9 cellular contexts compared by ENCODE assay signal in the genomic region with DNA sequence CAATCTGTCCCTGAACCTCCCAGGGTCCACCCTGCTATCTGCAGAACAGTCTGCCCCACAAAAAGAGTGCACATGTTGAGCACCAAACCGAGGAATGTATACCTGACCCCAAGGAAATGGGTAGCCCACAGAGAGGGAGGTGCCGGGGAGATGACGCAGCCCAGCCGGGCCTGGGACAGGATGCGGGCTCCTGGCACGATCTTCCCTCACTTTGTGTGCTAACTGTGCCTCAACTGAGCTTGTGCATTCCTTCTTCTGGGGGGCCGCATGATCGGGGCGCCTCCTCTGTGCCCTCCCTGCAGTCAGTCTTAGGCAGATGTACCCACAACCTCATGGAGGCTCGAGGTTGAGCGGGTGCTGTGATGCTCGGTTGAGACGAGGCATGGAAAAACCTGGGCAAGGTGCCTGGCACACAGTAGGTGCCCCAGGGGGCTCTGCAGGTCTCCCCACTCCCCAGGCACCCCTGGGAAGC. TPM values are rescaled to one million over a fixed set of nuclear protein-coding genes. Genes with fewer than 3 reads are reported as not detected.
A peak's percentile ranks its signal among the peaks of the same experiment; 100 is the strongest.
DNase-seq lines count a peak whose midpoint lies in the region; ATAC-seq, FAIRE-seq and TF ChIP-seq lines count a peak whose summit lies in the region.
"Had no signal": no experiment of that assay in that cellular context is flagged by ENCODE, and none has a peak within 500 bp of the region (broad histone marks: within the 10 kb centered on the region; RNA-seq: fewer than 3 reads in every experiment).

No MANE protein-coding gene starts in this region.

- H3K27me3 ChIP-seq in right lobe of liver (no peaks in the 10 kb centered on the region), HepG2 (ENCODE audit: control insufficient read depth in 1 of 2, insufficient read depth in 2 of 2, low read length in 2 of 2) (peaks cover 2 to 9% of the 10 kb centered on the region in 2 experiments; a peak in 3 of 5 replicates), keratinocyte (ENCODE audit: control insufficient read depth, extremely low read depth, insufficient read depth, low read length) (peaks cover 9% of the 10 kb centered on the region), uterus (peaks cover 1 to 9% of the 10 kb centered on the region in 2 donors), small intestine (ENCODE audit: control insufficient read depth in 2 of 2, insufficient read depth in 2 of 2, low read length in 2 of 2) (peaks cover 3 to 6% of the 10 kb centered on the region in 2 donors)

- POLR2A ChIA-PET in HepG2 (lab: Yijun Ruan, JAX): no interaction called here

- no peak for TF ChIP-seq CTCF in right lobe of liver (IDR thresholded peaks at IDR 0.05)
- no peak for TF ChIP-seq CTCF in HepG2 (CRISPR knock-in tag; IDR thresholded peaks at IDR 0.05)
- TF ChIP-seq CTCF in keratinocyte (optimal IDR thresholded peaks at IDR 0.05 in 1 of 3, IDR thresholded peaks at IDR 0.05 in 1 of 3, conservative IDR thresholded peaks at IDR 0.05 in 1 of 3; ENCODE audit: extremely low read depth in 1 of 3, insufficient read depth in 2 of 3, low read length in 3 of 3): no peak
- TF ChIP-seq CTCF in uterus (IDR thresholded peaks at IDR 0.05): no peak

- DNase-seq in right lobe of liver: peak in 2 of 3 donors; percentile 25 to 52
- DNase-seq in HepG2 (ENCODE audit: low spot score): no peak
- no peak for DNase-seq in activated naive CD8-positive, alpha-beta T cell treated with anti-CD3 and anti-CD28 coated beads, Interleukin-2, amount 50 U/mL, for 24 hours
- peak; percentile 57 for DNase-seq in keratinocyte (ENCODE audit: low read depth, low spot score)
- DNase-seq in uterus: no peak
- no peak for DNase-seq in small intestine
- DNase-seq: NCI-H2029 had no signal

- CTCF ChIA-PET in HepG2 (lab: Yijun Ruan, JAX; ENCODE audit: low intra/inter-chr PET ratio, low total read pairs): no interaction called here

- H3K4me2 ChIP-seq in HepG2 (ENCODE audit: low read depth, low read length) (no peak overlapping the region; the same call in 1 of the 2 replicates), keratinocyte (ENCODE audit: control insufficient read depth, extremely low read depth, insufficient read depth, low read depth, low read length) (peak overlapping the region; percentile 86)

- H3K36me3 ChIP-seq in right lobe of liver: no peaks in the 10 kb centered on the region
- H3K36me3 ChIP-seq in HepG2 (replicated peaks in 1 of 2; ENCODE audit: control insufficient read depth in 1 of 2, insufficient read depth in 2 of 2, low read length in 2 of 2): no peaks in the 10 kb centered on the region
- peaks cover 5 to 20% of the 10 kb centered on the region in 2 experiments for H3K36me3 ChIP-seq in keratinocyte (ENCODE audit: control insufficient read depth in 2 of 2, extremely low read depth in 1 of 2, insufficient read depth in 2 of 2, low read length in 2 of 2)
- H3K36me3 ChIP-seq in uterus: no peaks in the 10 kb centered on the region
- H3K36me3 ChIP-seq in small intestine (ENCODE audit: control insufficient read depth in 2 of 2, insufficient read depth in 2 of 2, low read length in 2 of 2): no peaks in the 10 kb centered on the region

- ATAC-seq in right lobe of liver (no peak), HepG2 (no peak), GM21825 (IDR thresholded peaks at IDR 0.05; ENCODE audit: unreplicated experiment) (no peak), HG02678 (IDR thresholded peaks at IDR 0.05; ENCODE audit: unreplicated experiment) (no peak)
- peak; percentile 20 for ATAC-seq in activated naive CD8-positive, alpha-beta T cell treated with anti-CD3 and anti-CD28 coated beads, Interleukin-2, amount 50 U/mL, for 24 hours

- H4K20me1 ChIP-seq in HepG2 (ENCODE audit: insufficient read depth, low read length) (no peaks in the 10 kb centered on the region), keratinocyte (ENCODE audit: control insufficient read depth, extremely low read depth, insufficient read depth, low read length) (peaks cover 7% of the 10 kb centered on the region)

- H3K9ac ChIP-seq in HepG2 (ENCODE audit: insufficient read depth, low read depth, low read length) (no peak overlapping the region), keratinocyte (ENCODE audit: control insufficient read depth, extremely low read depth, insufficient read depth, low read length) (peak overlapping the region; percentile 79)

- BruUV-seq in HepG2 (replicated peaks; lab: Mats Ljungman, UMichigan): no TSS peak

- intact Hi-C loops in right lobe of liver (cut with DNase I): loop anchor here in 1 of 2 donors (10.0 kb wide), 1 partner anchor 46 kb away; no protein-coding TSS in a partner anchor
- intact Hi-C loops in HepG2 (cut with micrococcal nuclease; ENCODE audit: unreplicated experiment): no loop called here
- intact Hi-C loops in uterus (cut with DNase I; ENCODE audit: low total_unique reads): no loop called here

- in situ Hi-C loops in HepG2 (cut with HindIII; ENCODE audit: extremely low pct_ligation_motif_present, low pct_unique_long_range_greater_than_20kb): loop anchor here (5.0 kb wide), 1 partner anchor 48 kb away; no protein-coding TSS in a partner anchor

- peaks cover 32% of the 10 kb centered on the region for H3K4me1 Mint-ChIP-seq in activated naive CD8-positive, alpha-beta T cell treated with anti-CD3 and anti-CD28 coated beads, Interleukin-2, amount 50 U/mL, for 24 hours

- H3K4me3 ChIP-seq in right lobe of liver (no peak overlapping the region), HepG2 (replicated peaks in 1 of 3; ENCODE audit: insufficient read depth in 1 of 3, low read depth in 2 of 3, low read length in 3 of 3) (peak overlapping the region in 1 of 3 experiments; percentile 18; a peak in 1 of 6 replicates), keratinocyte (ENCODE audit: control insufficient read depth in 2 of 3, extremely low read depth in 1 of 3, insufficient read depth in 2 of 3, low read depth in 1 of 3, low read length in 3 of 3) (peak overlapping the region; percentile 17 to 80 (median 74)), uterus (no peak overlapping the region), small intestine (ENCODE audit: low read depth in 1 of 2, low read length in 2 of 2) (peak overlapping the region in 1 of 2 donors; percentile 12)

- H3K27ac Mint-ChIP-seq in activated naive CD8-positive, alpha-beta T cell treated with anti-CD3 and anti-CD28 coated beads, Interleukin-2, amount 50 U/mL, for 24 hours: no peak overlapping the region

- H3K79me2 ChIP-seq in HepG2 (ENCODE audit: insufficient read depth, low read length) (no peaks in the 10 kb centered on the region), keratinocyte (ENCODE audit: control insufficient read depth, insufficient read depth, low read length) (peaks cover 24% of the 10 kb centered on the region)

- FAIRE-seq in HepG2 (lab: Jason Lieb, UNC): no peak
- peak; percentile 96 for FAIRE-seq in keratinocyte (lab: Jason Lieb, UNC)
- FAIRE-seq in small intestine (lab: Jason Lieb, UNC): no peak

- H3K27ac ChIP-seq in right lobe of liver: no peak overlapping the region
- H3K27ac ChIP-seq in HepG2 (ENCODE audit: extremely low read length, insufficient read depth, low read length): no peak overlapping the region
- H3K27ac ChIP-seq in keratinocyte (ENCODE audit: control insufficient read depth, insufficient read depth, low read length): peak overlapping the region; percentile 81
- H3K27ac ChIP-seq in uterus: peak overlapping the region; percentile 78 to 80
- H3K27ac ChIP-seq in small intestine (ENCODE audit: low read depth in 1 of 2, low read length in 1 of 2): peak overlapping the region in 1 of 2 donors; percentile 61

- H2AFZ ChIP-seq in HepG2 (ENCODE audit: low read length): no peak overlapping the region
- H2AFZ ChIP-seq in keratinocyte (ENCODE audit: control insufficient read depth, low read length): no peak overlapping the region

- H3K36me3 Mint-ChIP-seq in activated naive CD8-positive, alpha-beta T cell treated with anti-CD3 and anti-CD28 coated beads, Interleukin-2, amount 50 U/mL, for 24 hours (ENCODE audit: low read depth): no peaks in the 10 kb centered on the region

- no peak overlapping the region for H3K4me3 Mint-ChIP-seq in activated naive CD8-positive, alpha-beta T cell treated with anti-CD3 and anti-CD28 coated beads, Interleukin-2, amount 50 U/mL, for 24 hours

- TF ChIP-seq POLR2A in right lobe of liver (IDR thresholded peaks at IDR 0.05) (no peak), HepG2 (IDR thresholded peaks at IDR 0.05; ENCODE audit: insufficient read depth in 1 of 2, low read depth in 2 of 2, low read length in 2 of 2) (no peak), uterus (IDR thresholded peaks at IDR 0.05) (no peak)

- TF ChIP-seq EP300 in HepG2 (IDR thresholded peaks at IDR 0.05; ENCODE audit: low read depth in 2 of 2, low read length in 2 of 2) (no peak), HepG2 (CRISPR knock-in tag; IDR thresholded peaks at IDR 0.05; ENCODE audit: borderline replicate concordance) (no peak)

- H3K9me3 Mint-ChIP-seq in activated naive CD8-positive, alpha-beta T cell treated with anti-CD3 and anti-CD28 coated beads, Interleukin-2, amount 50 U/mL, for 24 hours: no peaks in the 10 kb centered on the region

- no CpG with 5 or more reads among the region's 13 CpGs for WGBS in right lobe of liver (ENCODE audit: insufficient coverage, low coverage, low lambda C conversion rate, missing lambda C conversion rate)
- 68% methylated on average over 11 of the region's 13 CpGs for WGBS in HepG2 (ENCODE audit: low lambda C conversion rate)
- WGBS in small intestine, 3 donors: 55 to 56% (median 56%) methylated on average over 11 to 13 of the region's 13 CpGs

- H3K27me3 Mint-ChIP-seq in activated naive CD8-positive, alpha-beta T cell treated with anti-CD3 and anti-CD28 coated beads, Interleukin-2, amount 50 U/mL, for 24 hours: peaks cover 41% of the 10 kb centered on the region

- TF ChIP-seq RAD21 in HepG2 (CRISPR knock-in tag; IDR thresholded peaks at IDR 0.05): no peak

- H3K9me3 ChIP-seq in right lobe of liver: no peaks in the 10 kb centered on the region
- H3K9me3 ChIP-seq in HepG2 (ENCODE audit: low read length): no peaks in the 10 kb centered on the region
- no peaks in the 10 kb centered on the region for H3K9me3 ChIP-seq in keratinocyte (ENCODE audit: control insufficient read depth, low read depth, low read length)
- H3K9me3 ChIP-seq in uterus: no peaks in the 10 kb centered on the region
- H3K9me3 ChIP-seq in small intestine (ENCODE audit: control insufficient read depth, low read depth): no peaks in the 10 kb centered on the region

- dilution Hi-C loops in keratinocyte (cut with MboI; ENCODE audit: extremely low pct_ligation_motif_present, low sequenced_read_pairs): no loop called here

- no peaks in the 10 kb centered on the region for H3K9me1 ChIP-seq in keratinocyte (ENCODE audit: control insufficient read depth, extremely low read depth, insufficient read depth, low read length)

- H3K4me1 ChIP-seq in right lobe of liver (peaks cover 0 to 10% (median 6%) of the 10 kb centered on the region in 4 donors), HepG2 (ENCODE audit: insufficient read depth, low read length) (peaks cover 62% of the 10 kb centered on the region), keratinocyte (ENCODE audit: control insufficient read depth, extremely low read depth, insufficient read depth, low read length) (peaks cover 43% of the 10 kb centered on the region), uterus (peaks cover 7 to 32% of the 10 kb centered on the region in 2 donors), small intestine (ENCODE audit: control insufficient read depth in 2 of 2, insufficient read depth in 1 of 2, low read depth in 1 of 2, low read length in 1 of 2) (peaks cover 7 to 16% of the 10 kb centered on the region in 2 donors)

RNA-seq across cellular contexts. Expression of gene GAS2L1, which starts 2.4 kb away (rescaled TPM):
- total RNA-seq in right lobe of liver: 10 to 100 TPM in 4 of 6 experiments, 1 to 10 TPM in 2; 8.9 to 15.8 (median 11.5) TPM
- 2.6 and 3.3 TPM in 2 replicates for total RNA-seq in HepG2 (2016; rRNA removed; fragmentation: Illumina TruSeq; extraction: Trizol)
- 3.1 TPM in 2 replicates for total RNA-seq in HepG2 (2016; cell fraction: cytosol; rRNA removed; fragmentation: Illumina TruSeq; extraction: Trizol; ENCODE audit: low read depth)
- total RNA-seq in HepG2 (2016; cell fraction: insoluble cytoplasmic fraction; rRNA removed; fragmentation: Illumina TruSeq; extraction: Trizol): 1.9 and 3.4 TPM in 2 replicates
- 6.6 and 6.7 TPM in 2 replicates for total RNA-seq in HepG2 (2016; cell fraction: membrane; rRNA removed; fragmentation: Illumina TruSeq; extraction: Trizol)
- total RNA-seq in HepG2 (2016; cell fraction: nucleus; rRNA removed; fragmentation: Illumina TruSeq; extraction: Trizol): 2.1 and 2.7 TPM in 2 replicates
- 1.8 and 2.2 TPM in 2 replicates for polyA plus RNA-seq in HepG2 (2011; rRNA removed)
- 1.8 and 3.2 TPM in 2 replicates for polyA plus RNA-seq in HepG2 (2011; cell fraction: cytosol; rRNA removed)
- polyA plus RNA-seq in HepG2 (2011; cell fraction: nucleus; rRNA removed): 6.0 and 8.0 TPM in 2 replicates
- polyA plus RNA-seq in HepG2 (2012): 0.98 and 1.3 TPM in 2 replicates
- 4.1 and 4.7 TPM in 2 replicates for polyA plus RNA-seq in HepG2 (2016; cell fraction: cytosol; fragmentation: Illumina TruSeq; extraction: Trizol; ENCODE audit: low read depth)
- 3.4 and 4.4 TPM in 2 replicates for polyA plus RNA-seq in HepG2 (2016; cell fraction: insoluble cytoplasmic fraction; fragmentation: Illumina TruSeq; extraction: Trizol; ENCODE audit: low read depth)
- 7.9 and 8.8 TPM in 2 replicates for polyA plus RNA-seq in HepG2 (2016; cell fraction: membrane; fragmentation: Illumina TruSeq; extraction: Trizol; ENCODE audit: low read depth)
- 5.9 and 7.0 TPM in 2 replicates for polyA plus RNA-seq in HepG2 (2016; cell fraction: nucleus; fragmentation: Illumina TruSeq; extraction: Trizol; ENCODE audit: insufficient read depth, low read depth)
- 2.7 and 10.4 TPM in 2 replicates for polyA minus RNA-seq in HepG2 (2011; rRNA and poly(A)+ RNA removed; ENCODE audit: low replicate concordance)
- 1.5 and 1.6 TPM in 2 replicates for polyA minus RNA-seq in HepG2 (2011; cell fraction: cytosol; rRNA and poly(A)+ RNA removed)
- 1.9 and 3.5 TPM in 2 replicates for polyA minus RNA-seq in HepG2 (2011; cell fraction: nucleus; rRNA and poly(A)+ RNA removed)
- polyA plus RNA-seq in keratinocyte: 11.3 to 21.1 TPM (median 12.2 TPM) in 3 replicates
- polyA plus RNA-seq in keratinocyte (2011; ENCODE audit: low read depth): 1.6 TPM
- polyA plus RNA-seq in keratinocyte (2011; cell fraction: cytosol; rRNA removed): 7.8 and 24.6 TPM in 2 replicates
- 16.5 and 25.9 TPM in 2 replicates for polyA plus RNA-seq in keratinocyte (2011; cell fraction: nucleus; rRNA removed)
- 9.8 and 36.4 TPM in 2 replicates for polyA plus RNA-seq in keratinocyte (2012; ENCODE audit: low replicate concordance)
- 6.2 to 25.9 TPM (median 9.1 TPM) in 3 replicates for polyA minus RNA-seq in keratinocyte
- 42.2 TPM for polyA minus RNA-seq in keratinocyte (2011; cell fraction: cytosol; rRNA and poly(A)+ RNA removed)
- polyA minus RNA-seq in keratinocyte (2011; cell fraction: nucleus; rRNA and poly(A)+ RNA removed): 13.7 and 15.8 TPM in 2 replicates
- total RNA-seq in uterus: 10 to 100 TPM in 2 of 4 donors, 1 to 10 TPM in 2; 2.4 to 29.6 (median 11.9) TPM
- polyA plus RNA-seq in small intestine: 10 to 100 TPM; 26.2 to 49.0 (median 31.8) TPM

RNA-seq across cellular contexts. Expression of gene RASL10A, which starts 6.7 kb away (rescaled TPM):
- total RNA-seq in right lobe of liver (1 to 10 TPM in 3 of 6 experiments, under 1 TPM in 3; 0.32 to 1.2 (median 0.87) TPM), HepG2 (2016; rRNA removed; fragmentation: Illumina TruSeq; extraction: Trizol) (0.22 TPM in 1 of 2 replicates, not detected in the other), uterus (1 to 10 TPM in 1 of 4 donors, under 1 TPM in 2, not detected in 1; 0.35 to 3.2 (median 0.79) TPM)
- not detected in 2 replicates for total RNA-seq in HepG2 (2016; cell fraction: cytosol; rRNA removed; fragmentation: Illumina TruSeq; extraction: Trizol; ENCODE audit: low read depth)
- not detected in 2 replicates for total RNA-seq in HepG2 (2016; cell fraction: insoluble cytoplasmic fraction; rRNA removed; fragmentation: Illumina TruSeq; extraction: Trizol)
- total RNA-seq in HepG2 (2016; cell fraction: membrane; rRNA removed; fragmentation: Illumina TruSeq; extraction: Trizol): not detected in 2 replicates
- not detected in 2 replicates for total RNA-seq in HepG2 (2016; cell fraction: nucleus; rRNA removed; fragmentation: Illumina TruSeq; extraction: Trizol)
- polyA plus RNA-seq in HepG2 (2011; rRNA removed) (0.05 and 0.08 TPM in 2 replicates), keratinocyte (0.07 to 0.09 TPM in 2 of 3 replicates, not detected in the other), small intestine (1 to 10 TPM; 3.7 to 4.1 (median 4.0) TPM)
- polyA plus RNA-seq in HepG2 (2011; cell fraction: cytosol; rRNA removed): 0.08 and 0.17 TPM in 2 replicates
- 0.40 and 1.6 TPM in 2 replicates for polyA plus RNA-seq in HepG2 (2011; cell fraction: nucleus; rRNA removed)
- polyA plus RNA-seq in HepG2 (2012): not detected in 2 replicates
- polyA plus RNA-seq in HepG2 (2016; cell fraction: cytosol; fragmentation: Illumina TruSeq; extraction: Trizol; ENCODE audit: low read depth): not detected in 2 replicates
- polyA plus RNA-seq in HepG2 (2016; cell fraction: insoluble cytoplasmic fraction; fragmentation: Illumina TruSeq; extraction: Trizol; ENCODE audit: low read depth): not detected in 2 replicates
- polyA plus RNA-seq in HepG2 (2016; cell fraction: membrane; fragmentation: Illumina TruSeq; extraction: Trizol; ENCODE audit: low read depth): not detected in 2 replicates
- 1.5 TPM in 1 of 2 replicates, not detected in the other for polyA plus RNA-seq in HepG2 (2016; cell fraction: nucleus; fragmentation: Illumina TruSeq; extraction: Trizol; ENCODE audit: insufficient read depth, low read depth)
- 0.09 TPM in 1 of 2 replicates, not detected in the other for polyA minus RNA-seq in HepG2 (2011; rRNA and poly(A)+ RNA removed; ENCODE audit: low replicate concordance)
- polyA minus RNA-seq in HepG2 (2011; cell fraction: cytosol; rRNA and poly(A)+ RNA removed): not detected in 2 replicates
- not detected in 2 replicates for polyA minus RNA-seq in HepG2 (2011; cell fraction: nucleus; rRNA and poly(A)+ RNA removed)
- not detected for polyA plus RNA-seq in keratinocyte (2011; ENCODE audit: low read depth)
- polyA plus RNA-seq in keratinocyte (2011; cell fraction: cytosol; rRNA removed): not detected in 2 replicates
- polyA plus RNA-seq in keratinocyte (2011; cell fraction: nucleus; rRNA removed): 0.78 and 0.89 TPM in 2 replicates
- polyA plus RNA-seq in keratinocyte (2012; ENCODE audit: low replicate concordance): 0.25 TPM in 1 of 2 replicates, not detected in the other
- 0.43 TPM in 1 of 3 replicates, not detected in the others for polyA minus RNA-seq in keratinocyte
- polyA minus RNA-seq in keratinocyte (2011; cell fraction: cytosol; rRNA and poly(A)+ RNA removed): not detected
- polyA minus RNA-seq in keratinocyte (2011; cell fraction: nucleus; rRNA and poly(A)+ RNA removed): 0.42 TPM in 1 of 2 replicates, not detected in the other

RNA-seq across cellular contexts. Expression of gene EWSR1, which starts 40.8 kb away (rescaled TPM):
- 100 to 1,000 TPM in 3 of 6 experiments, 10 to 100 TPM in 3; 75.0 to 112 (median 98.2) TPM for total RNA-seq in right lobe of liver
- total RNA-seq in HepG2 (2016; rRNA removed; fragmentation: Illumina TruSeq; extraction: Trizol): 167 and 211 TPM in 2 replicates
- 28.9 and 32.2 TPM in 2 replicates for total RNA-seq in HepG2 (2016; cell fraction: cytosol; rRNA removed; fragmentation: Illumina TruSeq; extraction: Trizol; ENCODE audit: low read depth)
- total RNA-seq in HepG2 (2016; cell fraction: insoluble cytoplasmic fraction; rRNA removed; fragmentation: Illumina TruSeq; extraction: Trizol): 146 and 211 TPM in 2 replicates
- 47.2 and 49.1 TPM in 2 replicates for total RNA-seq in HepG2 (2016; cell fraction: membrane; rRNA removed; fragmentation: Illumina TruSeq; extraction: Trizol)
- total RNA-seq in HepG2 (2016; cell fraction: nucleus; rRNA removed; fragmentation: Illumina TruSeq; extraction: Trizol): 216 and 251 TPM in 2 replicates
- polyA plus RNA-seq in HepG2 (2011; rRNA removed): 326 and 401 TPM in 2 replicates
- polyA plus RNA-seq in HepG2 (2011; cell fraction: cytosol; rRNA removed): 202 and 208 TPM in 2 replicates
- polyA plus RNA-seq in HepG2 (2011; cell fraction: nucleus; rRNA removed): 687 and 755 TPM in 2 replicates
- polyA plus RNA-seq in HepG2 (2012): 138 and 189 TPM in 2 replicates
- 22.8 and 25.5 TPM in 2 replicates for polyA plus RNA-seq in HepG2 (2016; cell fraction: cytosol; fragmentation: Illumina TruSeq; extraction: Trizol; ENCODE audit: low read depth)
- polyA plus RNA-seq in HepG2 (2016; cell fraction: insoluble cytoplasmic fraction; fragmentation: Illumina TruSeq; extraction: Trizol; ENCODE audit: low read depth): 183 and 203 TPM in 2 replicates
- polyA plus RNA-seq in HepG2 (2016; cell fraction: membrane; fragmentation: Illumina TruSeq; extraction: Trizol; ENCODE audit: low read depth): 29.2 and 38.3 TPM in 2 replicates
- polyA plus RNA-seq in HepG2 (2016; cell fraction: nucleus; fragmentation: Illumina TruSeq; extraction: Trizol; ENCODE audit: insufficient read depth, low read depth): 477 and 502 TPM in 2 replicates
- 381 and 574 TPM in 2 replicates for polyA minus RNA-seq in HepG2 (2011; rRNA and poly(A)+ RNA removed; ENCODE audit: low replicate concordance)
- 103 and 111 TPM in 2 replicates for polyA minus RNA-seq in HepG2 (2011; cell fraction: cytosol; rRNA and poly(A)+ RNA removed)
- 302 and 303 TPM in 2 replicates for polyA minus RNA-seq in HepG2 (2011; cell fraction: nucleus; rRNA and poly(A)+ RNA removed)
- polyA plus RNA-seq in keratinocyte: 245 to 280 TPM (median 257 TPM) in 3 replicates
- polyA plus RNA-seq in keratinocyte (2011; ENCODE audit: low read depth): 108 TPM
- 146 and 159 TPM in 2 replicates for polyA plus RNA-seq in keratinocyte (2011; cell fraction: cytosol; rRNA removed)
- 475 and 506 TPM in 2 replicates for polyA plus RNA-seq in keratinocyte (2011; cell fraction: nucleus; rRNA removed)
- 97.0 and 325 TPM in 2 replicates for polyA plus RNA-seq in keratinocyte (2012; ENCODE audit: low replicate concordance)
- 384 to 460 TPM (median 413 TPM) in 3 replicates for polyA minus RNA-seq in keratinocyte
- polyA minus RNA-seq in keratinocyte (2011; cell fraction: cytosol; rRNA and poly(A)+ RNA removed): 154 TPM
- polyA minus RNA-seq in keratinocyte (2011; cell fraction: nucleus; rRNA and poly(A)+ RNA removed): 92.0 and 156 TPM in 2 replicates
- 100 to 1,000 TPM; 120 to 221 (median 137) TPM for total RNA-seq in uterus
- polyA plus RNA-seq in small intestine: 100 to 1,000 TPM; 145 to 191 (median 181) TPM

RNA-seq across cellular contexts. Expression of gene RHBDD3, which starts 41.0 kb away (rescaled TPM):
- 10 to 100 TPM in 5 of 6 experiments, 1 to 10 TPM in 1; 9.7 to 35.3 (median 14.7) TPM for total RNA-seq in right lobe of liver
- total RNA-seq in HepG2 (2016; rRNA removed; fragmentation: Illumina TruSeq; extraction: Trizol): 12.6 and 26.7 TPM in 2 replicates
- total RNA-seq in HepG2 (2016; cell fraction: cytosol; rRNA removed; fragmentation: Illumina TruSeq; extraction: Trizol; ENCODE audit: low read depth): 8.3 and 9.2 TPM in 2 replicates
- 12.3 and 26.7 TPM in 2 replicates for total RNA-seq in HepG2 (2016; cell fraction: insoluble cytoplasmic fraction; rRNA removed; fragmentation: Illumina TruSeq; extraction: Trizol)
- 16.9 and 21.6 TPM in 2 replicates for total RNA-seq in HepG2 (2016; cell fraction: membrane; rRNA removed; fragmentation: Illumina TruSeq; extraction: Trizol)
- total RNA-seq in HepG2 (2016; cell fraction: nucleus; rRNA removed; fragmentation: Illumina TruSeq; extraction: Trizol): 24.7 and 26.9 TPM in 2 replicates
- polyA plus RNA-seq in HepG2 (2011; rRNA removed): 12.1 and 21.0 TPM in 2 replicates
- polyA plus RNA-seq in HepG2 (2011; cell fraction: cytosol; rRNA removed): 10.6 and 17.9 TPM in 2 replicates
- polyA plus RNA-seq in HepG2 (2011; cell fraction: nucleus; rRNA removed): 38.6 and 38.8 TPM in 2 replicates
- polyA plus RNA-seq in HepG2 (2012): 8.5 and 12.8 TPM in 2 replicates
- polyA plus RNA-seq in HepG2 (2016; cell fraction: cytosol; fragmentation: Illumina TruSeq; extraction: Trizol; ENCODE audit: low read depth): 6.5 and 10.4 TPM in 2 replicates
- 10.8 and 11.3 TPM in 2 replicates for polyA plus RNA-seq in HepG2 (2016; cell fraction: insoluble cytoplasmic fraction; fragmentation: Illumina TruSeq; extraction: Trizol; ENCODE audit: low read depth)
- polyA plus RNA-seq in HepG2 (2016; cell fraction: membrane; fragmentation: Illumina TruSeq; extraction: Trizol; ENCODE audit: low read depth): 11.9 and 12.6 TPM in 2 replicates
- polyA plus RNA-seq in HepG2 (2016; cell fraction: nucleus; fragmentation: Illumina TruSeq; extraction: Trizol; ENCODE audit: insufficient read depth, low read depth): 59.8 and 60.3 TPM in 2 replicates
- 9.9 and 18.2 TPM in 2 replicates for polyA minus RNA-seq in HepG2 (2011; rRNA and poly(A)+ RNA removed; ENCODE audit: low replicate concordance)
- polyA minus RNA-seq in HepG2 (2011; cell fraction: cytosol; rRNA and poly(A)+ RNA removed): 5.7 and 7.1 TPM in 2 replicates
- polyA minus RNA-seq in HepG2 (2011; cell fraction: nucleus; rRNA and poly(A)+ RNA removed): 7.7 and 9.3 TPM in 2 replicates
- polyA plus RNA-seq in keratinocyte: 10.3 to 16.2 TPM (median 10.9 TPM) in 3 replicates
- 3.2 TPM for polyA plus RNA-seq in keratinocyte (2011; ENCODE audit: low read depth)
- 5.2 and 13.8 TPM in 2 replicates for polyA plus RNA-seq in keratinocyte (2011; cell fraction: cytosol; rRNA removed)
- polyA plus RNA-seq in keratinocyte (2011; cell fraction: nucleus; rRNA removed): 25.4 and 32.0 TPM in 2 replicates
- polyA plus RNA-seq in keratinocyte (2012; ENCODE audit: low replicate concordance): 7.8 and 14.2 TPM in 2 replicates
- polyA minus RNA-seq in keratinocyte: 3.8 to 8.6 TPM (median 5.8 TPM) in 3 replicates
- polyA minus RNA-seq in keratinocyte (2011; cell fraction: cytosol; rRNA and poly(A)+ RNA removed): 13.6 TPM
- polyA minus RNA-seq in keratinocyte (2011; cell fraction: nucleus; rRNA and poly(A)+ RNA removed): 10.2 and 12.6 TPM in 2 replicates
- total RNA-seq in uterus: 10 to 100 TPM in 3 of 4 donors, 1 to 10 TPM in 1; 6.5 to 46.6 (median 26.1) TPM
- 10 to 100 TPM; 13.6 to 43.1 (median 14.6) TPM for polyA plus RNA-seq in small intestine

Comparison
In these comparisons a context has a peak if more than half of its experiments do, and no peak if none do; other contexts are left out.
1. DNase-seq: peak in right lobe of liver (2 of 3) and keratinocyte (single experiment); none in HepG2 (single experiment), activated naive CD8-positive, alpha-beta T cell treated with anti-CD3 and anti-CD28 coated beads, Interleukin-2, amount 50 U/mL, for 24 hours (single experiment), uterus (0 of 2) and small intestine (single experiment).
2. H3K27ac ChIP-seq: peak in keratinocyte (single experiment) and uterus (2 of 2); none in right lobe of liver (0 of 3) and HepG2 (single experiment).
3. H3K4me3 ChIP-seq: peak in keratinocyte (3 of 3); none in right lobe of liver (0 of 3) and uterus (0 of 2).